ENCODE assay signal across 8 cellular contexts in the genomic region with DNA sequence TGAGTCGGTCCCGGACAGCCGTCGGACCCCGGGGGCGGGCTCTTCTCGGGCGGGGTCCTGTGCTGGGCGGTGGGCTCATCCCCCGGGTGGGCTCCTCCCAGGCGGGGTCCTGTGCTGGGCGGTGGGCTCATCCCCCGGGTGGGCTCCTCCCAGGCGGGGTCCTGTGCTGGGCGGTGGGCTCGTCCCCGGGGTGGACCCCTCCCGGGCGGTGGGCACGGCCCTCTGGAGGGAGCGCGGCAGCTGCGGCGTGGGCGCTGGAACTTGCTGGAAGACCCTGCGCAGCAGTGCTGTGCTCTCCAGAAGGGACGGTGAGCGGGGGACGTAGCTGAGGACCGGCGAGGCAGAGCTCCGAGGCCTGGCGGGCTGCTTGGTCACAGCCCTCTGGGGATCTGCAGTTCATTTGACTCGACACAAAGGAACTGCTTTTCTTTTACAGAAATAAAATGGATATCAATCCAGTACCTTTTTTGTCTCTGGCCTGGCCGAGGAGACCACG. TPM values are rescaled to one million over a fixed set of nuclear protein-coding genes. Genes with fewer than 3 reads are reported as not detected.
A peak's percentile ranks its signal among the peaks of the same experiment; 100 is the strongest.
DNase-seq lines count a peak whose midpoint lies in the region; ATAC-seq and TF ChIP-seq lines count a peak whose summit lies in the region.

No MANE protein-coding gene starts in this region.

- H3K4me3 Mint-ChIP-seq in HFFc6 = peak overlapping the region; percentile 87

- WGBS in body of pancreas, 2 donors = 12 to 41% methylated on average over 11 to 36 of the region's 36 CpGs

- H3K4me1 Mint-ChIP-seq in HFFc6 (ENCODE audit: low read depth) = peaks cover 28% of the 10 kb centered on the region

- H3K4me3 ChIP-seq in AG04450 (ENCODE audit: low read depth, low read length) = peak overlapping the region; percentile 86
- peak overlapping the region; percentile 7 to 23 for H3K4me3 ChIP-seq in body of pancreas
- H3K4me3 ChIP-seq in stomach smooth muscle (ENCODE audit: low read length in 2 of 2) = peak overlapping the region; percentile 83 to 87

- H3K4me1 ChIP-seq in body of pancreas = peaks cover 9% of the 10 kb centered on the region
- H3K4me1 ChIP-seq in stomach smooth muscle (ENCODE audit: control insufficient read depth, insufficient read depth, low read length) = peaks cover 13% of the 10 kb centered on the region

- CTCF ChIA-PET in AG04450 (lab: Charles Lee) = interaction anchor here (1.1 to 7.1 kb wide), 3 partner anchors 18 to 142 kb away, joined by 3 to 61 read pairs (median 25); no protein-coding TSS in a partner anchor

- H3K36me3 ChIP-seq in body of pancreas (replicated peaks in 1 of 2; ENCODE audit: insufficient read depth in 1 of 2, low read depth in 2 of 2) (no peaks in the 10 kb centered on the region), stomach smooth muscle (ENCODE audit: control insufficient read depth in 2 of 2, insufficient read depth in 2 of 2, low read length in 2 of 2) (no peaks in the 10 kb centered on the region)

- intact Hi-C loops in body of pancreas (cut with DNase I) = no loop called here

- peak; percentile 34 for ATAC-seq in body of pancreas
- ATAC-seq in HG03571 (IDR thresholded peaks at IDR 0.05; ENCODE audit: unreplicated experiment) = no peak
- ATAC-seq in HG03354 (IDR thresholded peaks at IDR 0.05; ENCODE audit: poor library complexity, severe bottlenecking, unreplicated experiment) = no peak
- ATAC-seq in activated CD4-positive, CD25-positive, alpha-beta regulatory T cell treated with anti-CD3 and anti-CD28 coated beads, Interleukin-2, amount 50 U/mL, for 24 hours = no peak

- TF ChIP-seq POLR2A in body of pancreas (IDR thresholded peaks at IDR 0.05) = no peak

- H3K36me3 Mint-ChIP-seq in HFFc6 (ENCODE audit: low read depth) = no peaks in the 10 kb centered on the region

- H3K27ac ChIP-seq in AG04450 (ENCODE audit: low read depth, low read length) (peak overlapping the region; percentile 31), body of pancreas (peak overlapping the region in 3 of 4 donors; percentile 24 to 41 (median 29)), layer of hippocampus (ENCODE audit: low read depth, low read length) (peak overlapping the region; percentile 88), stomach smooth muscle (ENCODE audit: low read length) (peak overlapping the region; percentile 73)

- TF ChIP-seq CTCF in AG04450 (IDR thresholded peaks at IDR 0.05; ENCODE audit: low read depth, low read length) (no peak), HFFc6 (IDR thresholded peaks at IDR 0.05) (no peak), body of pancreas (IDR thresholded peaks at IDR 0.05) (no peak)

- peak overlapping the region; percentile 53; the same call in 1 of the 2 replicates for H3K27ac Mint-ChIP-seq in HFFc6

- no peaks in the 10 kb centered on the region for H3K9me3 ChIP-seq in AG04450 (ENCODE audit: control insufficient read depth, insufficient read depth, low read length)
- no peaks in the 10 kb centered on the region for H3K9me3 ChIP-seq in body of pancreas
- no peaks in the 10 kb centered on the region for H3K9me3 ChIP-seq in stomach smooth muscle (ENCODE audit: control insufficient read depth in 2 of 2, low read length in 2 of 2)

- POLR2A ChIA-PET in AG04450 (lab: Yijun Ruan, JAX) = interaction anchor here (0.7 to 1.8 kb wide), 4 partner anchors 10 to 57 kb away, joined by 3 to 26 read pairs (median 6); no protein-coding TSS in a partner anchor

- peak overlapping the region; percentile 55 to 63 for H3K9ac ChIP-seq in stomach smooth muscle (ENCODE audit: low read length in 2 of 2)

- H3K9me3 Mint-ChIP-seq in HFFc6 = no peaks in the 10 kb centered on the region

- H3K27me3 Mint-ChIP-seq in HFFc6 (ENCODE audit: insufficient read depth) = peaks cover 9% of the 10 kb centered on the region

- H3K27me3 ChIP-seq in AG04450 (ENCODE audit: control insufficient read depth, insufficient read depth, low read length) (peaks cover 10% of the 10 kb centered on the region), body of pancreas (no peaks in the 10 kb centered on the region), layer of hippocampus (ENCODE audit: control insufficient read depth, insufficient read depth, low read length) (no peaks in the 10 kb centered on the region), stomach smooth muscle (ENCODE audit: control insufficient read depth in 1 of 2, insufficient read depth in 2 of 2, low read length in 2 of 2) (no peaks in the 10 kb centered on the region)

- DNase-seq in AG04450 (ENCODE audit: low read depth, low spot score) (no peak), HFFc6 (no peak), body of pancreas (no peak)

RNA-seq across cellular contexts. Expression of gene JAM3, which starts 0.6 kb away (rescaled TPM):
- 66.2 and 79.6 TPM in 2 replicates for polyA plus RNA-seq in AG04450 (2011; rRNA removed)
- polyA minus RNA-seq in AG04450 (2011; rRNA and poly(A)+ RNA removed) = 38.4 and 43.7 TPM in 2 replicates
- total RNA-seq in HFFc6 (2021; fragmentation: NEBNext Ultra II Directional; extraction: Animal tissue kit (Norgen Biotek cat#: 25700)) = 10 to 100 TPM; 49.6 to 58.6 (median 55.2) TPM
- 10 to 100 TPM in 1 of 2 donors, 1 to 10 TPM in 1; 9.6 to 13.2 TPM for total RNA-seq in body of pancreas

Comparison
In these comparisons a context has a peak if more than half of its experiments do, and no peak if none do; other contexts are left out.
1. H3K27ac ChIP-seq: peak in every context shown above with its lines; median percentile 88 in layer of hippocampus; 73 in stomach smooth muscle; 31 in AG04450; 29 in body of pancreas.
2. H3K4me3 ChIP-seq: peak in every context shown above with its lines; median percentile 86 in AG04450; 85 in stomach smooth muscle; 15 in body of pancreas.